Comparison of ENCODE assay signal across 8 cellular contexts in genomic region chr5:125484272-125485002, GRCh38.
DNase-seq lines count a peak whose midpoint lies in the region; ATAC-seq and TF ChIP-seq lines count a peak whose summit lies in the region.

No MANE protein-coding gene starts in this region.

- intact Hi-C loops in left lung (cut with DNase I): no loop called here

- no peak for TF ChIP-seq CTCF in DND-41 (IDR thresholded peaks at IDR 0.05; ENCODE audit: borderline replicate concordance, extremely low read depth, low read length, poor library complexity, severe bottlenecking)
- no peak for TF ChIP-seq CTCF in left lung (IDR thresholded peaks at IDR 0.05)
- no peak for TF ChIP-seq CTCF in thoracic aorta (IDR thresholded peaks at IDR 0.05)

- no peaks in the 10 kb centered on the region for H4K20me1 ChIP-seq in DND-41 (ENCODE audit: insufficient read depth, low read length)

- H3K79me2 ChIP-seq in DND-41 (ENCODE audit: insufficient read depth, low read length): no peaks in the 10 kb centered on the region

- H3K27ac ChIP-seq in DND-41 (ENCODE audit: low read length) (no peak overlapping the region), left lung (peak overlapping the region; percentile 47 to 70), thoracic aorta (peak overlapping the region; percentile 78 to 84)

- DNase-seq in DND-41: no peak
- DNase-seq in NCI-H2227 (lab: John Stamatoyannopoulos, UW; ENCODE audit: unreplicated experiment): peak; percentile 30
- peak; percentile 42 for DNase-seq in cerebellar cortex (ENCODE audit: low spot score)
- DNase-seq in left lung: peak in 1 of 2 donors; percentile 43
- peak; percentile 34 for DNase-seq in thoracic aorta (ENCODE audit: low spot score)
- no peak for DNase-seq in activated naive CD4-positive, alpha-beta T cell (lab: John Stamatoyannopoulos, UW)
- DNase-seq in activated CD8-positive, alpha-beta memory T cell treated with anti-CD3 and anti-CD28 coated beads for 24 hours: no peak

- H3K9ac ChIP-seq in DND-41 (ENCODE audit: low read depth, low read length): no peak overlapping the region

- H2AFZ ChIP-seq in DND-41 (ENCODE audit: low read depth, low read length): peak overlapping the region; percentile 32; the same call in 1 of the 2 replicates

- H3K9me3 ChIP-seq in DND-41 (ENCODE audit: insufficient read depth, low read length, severe bottlenecking) (no peaks in the 10 kb centered on the region), left lung (no peaks in the 10 kb centered on the region), thoracic aorta (no peaks in the 10 kb centered on the region)

- H3K36me3 ChIP-seq in DND-41 (ENCODE audit: insufficient read depth, low read length): no peaks in the 10 kb centered on the region
- H3K36me3 ChIP-seq in left lung: no peaks in the 10 kb centered on the region
- no peaks in the 10 kb centered on the region for H3K36me3 ChIP-seq in thoracic aorta

- H3K4me1 ChIP-seq in DND-41 (ENCODE audit: insufficient read depth, low read length) (no peaks in the 10 kb centered on the region), left lung (peaks cover 0 to 5% of the 10 kb centered on the region in 2 donors), thoracic aorta (ENCODE audit: control insufficient read depth in 1 of 2, low read depth in 2 of 2) (peaks cover 7 to 25% of the 10 kb centered on the region in 2 donors)

- no peak overlapping the region for H3K4me3 ChIP-seq in DND-41 (ENCODE audit: low read depth in 1 of 2, low read length in 2 of 2)
- no peak overlapping the region for H3K4me3 ChIP-seq in left lung
- peak overlapping the region; percentile 12 for H3K4me3 ChIP-seq in thoracic aorta

- H3K27me3 ChIP-seq in DND-41 (ENCODE audit: insufficient read depth, low read length, poor library complexity): no peaks in the 10 kb centered on the region
- no peaks in the 10 kb centered on the region for H3K27me3 ChIP-seq in left lung
- H3K27me3 ChIP-seq in thoracic aorta (replicated peaks; ENCODE audit: insufficient read depth): no peaks in the 10 kb centered on the region

- no peak overlapping the region for H3K4me2 ChIP-seq in DND-41 (ENCODE audit: insufficient read depth, low read length)

- ATAC-seq in DND-41 (ENCODE audit: insufficient read depth, low read depth): no peak
- peak; percentile 66 for ATAC-seq in left lung
- ATAC-seq in thoracic aorta (ENCODE audit: insufficient number of reproducible peaks, low FRiP score, low read depth): peak; percentile 78
- no peak for ATAC-seq in GM21528 (IDR thresholded peaks at IDR 0.05; ENCODE audit: low FRiP score, unreplicated experiment)

Comparison
In these comparisons a context has a peak if more than half of its experiments do, and no peak if none do; other contexts are left out.
1. ATAC-seq: peak in left lung (single experiment) and thoracic aorta (single experiment); none in DND-41 (single experiment) and GM21528 (single experiment).
2. DNase-seq: peak in NCI-H2227 (single experiment), cerebellar cortex (single experiment) and thoracic aorta (single experiment); none in DND-41 (single experiment), activated naive CD4-positive, alpha-beta T cell (0 of 4) and activated CD8-positive, alpha-beta memory T cell treated with anti-CD3 and anti-CD28 coated beads for 24 hours (single experiment).